17 cellular contexts compared by ENCODE assay signal in the genomic region with DNA sequence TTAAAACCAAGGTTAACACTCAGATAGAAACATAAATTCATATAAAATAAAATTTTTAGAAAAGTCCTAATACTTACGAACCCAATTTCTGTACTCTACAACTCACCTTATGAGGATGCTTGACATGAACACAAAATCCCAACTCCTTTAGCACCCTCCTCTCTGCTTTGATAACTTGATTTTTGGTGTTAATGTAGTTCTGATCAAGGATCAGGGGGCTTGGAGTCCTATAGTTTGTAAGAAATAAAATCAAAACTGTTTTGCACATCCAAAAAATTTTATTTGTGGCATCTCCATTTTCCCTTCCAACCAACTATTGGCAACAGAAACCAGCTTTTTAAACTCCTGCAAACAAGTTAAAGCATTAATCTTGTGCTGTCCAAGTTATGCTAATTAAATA. TPM values are rescaled to one million over a fixed set of nuclear protein-coding genes. Genes with fewer than 3 reads are reported as not detected.
DNase-seq lines count a peak whose midpoint lies in the region; ATAC-seq, FAIRE-seq and TF ChIP-seq lines count a peak whose summit lies in the region.
"Had no signal": no experiment of that assay in that cellular context is flagged by ENCODE, and none has a peak within 500 bp of the region (broad histone marks: within the 10 kb centered on the region; RNA-seq: fewer than 3 reads in every experiment).

No MANE protein-coding gene starts in this region.

- intact Hi-C loops in K562 (cut with micrococcal nuclease), result no loop called here

- H3K79me2 ChIP-seq in Loucy (ENCODE audit: insufficient read depth, low read length), result peaks cover 82% of the 10 kb centered on the region
- peaks cover 68% of the 10 kb centered on the region for H3K79me2 ChIP-seq in K562 (ENCODE audit: control insufficient read depth, insufficient read depth, low read length)

- no peaks in the 10 kb centered on the region for H3K27me3 Mint-ChIP-seq in activated naive CD4-positive, alpha-beta T cell treated with anti-CD3 and anti-CD28 coated beads, Interleukin-2, amount 50 U/mL, for 24 hours

- no peaks in the 10 kb centered on the region for H3K9me2 ChIP-seq in Loucy (replicated peaks; ENCODE audit: low read depth, low read length)

- no peak for FAIRE-seq in K562 (lab: Jason Lieb, UNC)
- FAIRE-seq: H1 had no signal

- in situ Hi-C loops in K562 (cut with MboI), result no loop called here

- no peak for DNase-seq in activated naive CD4-positive, alpha-beta T cell treated with Interleukin-2 at 50 U/mL for 16 hours
- DNase-seq in K562 (ENCODE audit: extremely low read depth in 1 of 4, low spot score in 3 of 4) (no peak), NCI-H2227 treated with DMSO at 0.1 percent for 48 hours (lab: John Stamatoyannopoulos, UW) (no peak), MV-4-11 (lab: John Stamatoyannopoulos, UW) (no peak)
- no peak for DNase-seq in stimulated activated effector memory CD8-positive, alpha-beta T cell treated with anti-CD3 and anti-CD28 coated beads, Interleukin-12 subunit alpha, Interleukin-12 subunit beta, amount 100 ng/mL, for 72 hours (ENCODE audit: low spot score in 2 of 2)
- DNase-seq: ACHN; CD8-positive, alpha-beta T cell; NCI-H1436 treated with DMSO at 0.1 percent for 48 hours; NCI-H226; NCI-H526; OCI-M1; RPMI8226; SJCRH30 had no signal

- peaks cover 47% of the 10 kb centered on the region for H3K36me3 Mint-ChIP-seq in activated naive CD4-positive, alpha-beta T cell treated with anti-CD3 and anti-CD28 coated beads, Interleukin-2, amount 50 U/mL, for 24 hours
- H3K36me3 Mint-ChIP-seq in stimulated activated effector memory CD8-positive, alpha-beta T cell treated with anti-CD3 and anti-CD28 coated beads, Interleukin-12 subunit alpha, Interleukin-12 subunit beta, amount 100 ng/mL, for 72 hours, result peaks cover 100% of the 10 kb centered on the region

- no peak for TF ChIP-seq CTCF in Loucy (conservative IDR thresholded peaks at IDR 0.05; ENCODE audit: low read length)
- no peak for TF ChIP-seq CTCF in K562 (IDR thresholded peaks at IDR 0.05 in 2 of 3, conservative IDR thresholded peaks at IDR 0.05 in 1 of 3; ENCODE audit: insufficient read depth in 2 of 3, low read depth in 1 of 3, low read length in 3 of 3)

- 100% methylated on average over 1 of the region's 1 CpG for WGBS in K562 (ENCODE audit: insufficient coverage, low coverage, missing lambda C conversion rate)

- H3K9me1 ChIP-seq in K562 (ENCODE audit: control insufficient read depth, insufficient read depth, low read length), result no peaks in the 10 kb centered on the region

- H3K9me3 ChIP-seq in Loucy (ENCODE audit: insufficient read depth, low read depth, low read length) (no peaks in the 10 kb centered on the region), K562 (replicated peaks; ENCODE audit: control insufficient read depth, insufficient read depth, low read depth, low read length) (no peaks in the 10 kb centered on the region)
- H3K9me3 ChIP-seq: SJCRH30 had no signal

- no peak; the same call in 1 of the 2 replicates for TF ChIP-seq POLR2A in K562 (conservative IDR thresholded peaks at IDR 0.05)

- H3K4me3 ChIP-seq in Loucy (ENCODE audit: low read length, poor library complexity, severe bottlenecking) (peak overlapping the region; percentile 98), K562 (no peak overlapping the region)
- H3K4me3 ChIP-seq: SJCRH30 had no signal

- peak overlapping the region; percentile 26 for H3K27ac Mint-ChIP-seq in activated naive CD4-positive, alpha-beta T cell treated with anti-CD3 and anti-CD28 coated beads, Interleukin-2, amount 50 U/mL, for 24 hours
- peak overlapping the region; percentile 69 for H3K27ac Mint-ChIP-seq in stimulated activated effector memory CD8-positive, alpha-beta T cell treated with anti-CD3 and anti-CD28 coated beads, Interleukin-12 subunit alpha, Interleukin-12 subunit beta, amount 100 ng/mL, for 72 hours

- H4K20me1 ChIP-seq in Loucy (ENCODE audit: insufficient read depth, low read length, poor library complexity, severe bottlenecking) (peaks cover 95% of the 10 kb centered on the region), K562 (replicated peaks; ENCODE audit: control insufficient read depth, insufficient read depth, low read length) (peaks cover 19% of the 10 kb centered on the region)

- peaks cover 74% of the 10 kb centered on the region for H3K4me1 Mint-ChIP-seq in activated naive CD4-positive, alpha-beta T cell treated with anti-CD3 and anti-CD28 coated beads, Interleukin-2, amount 50 U/mL, for 24 hours
- H3K4me1 Mint-ChIP-seq in stimulated activated effector memory CD8-positive, alpha-beta T cell treated with anti-CD3 and anti-CD28 coated beads, Interleukin-12 subunit alpha, Interleukin-12 subunit beta, amount 100 ng/mL, for 72 hours, result peaks cover 65% of the 10 kb centered on the region

- H3K36me3 ChIP-seq in Loucy (ENCODE audit: insufficient read depth, low read length), result peaks cover 100% of the 10 kb centered on the region
- H3K36me3 ChIP-seq in K562 (ENCODE audit: control insufficient read depth, insufficient read depth, low read length), result peaks cover 100% of the 10 kb centered on the region

- BruUV-seq in K562 (replicated peaks; lab: Mats Ljungman, UMichigan), result no TSS peak

- H3K9ac ChIP-seq in Loucy (ENCODE audit: low read depth, low read length, poor library complexity, severe bottlenecking) (no peak overlapping the region), K562 (ENCODE audit: insufficient read depth in 1 of 2, low read depth in 2 of 2, low read length in 2 of 2) (no peak overlapping the region)

- TF ChIP-seq RAD21 in K562 (CRISPR knock-in tag; conservative IDR thresholded peaks at IDR 0.05 in 1 of 2, IDR thresholded peaks at IDR 0.05 in 1 of 2), result no peak

- H3K4me3 Mint-ChIP-seq in activated naive CD4-positive, alpha-beta T cell treated with anti-CD3 and anti-CD28 coated beads, Interleukin-2, amount 50 U/mL, for 24 hours, result peak overlapping the region; percentile 73
- no peak overlapping the region for H3K4me3 Mint-ChIP-seq in stimulated activated effector memory CD8-positive, alpha-beta T cell treated with anti-CD3 and anti-CD28 coated beads, Interleukin-12 subunit alpha, Interleukin-12 subunit beta, amount 100 ng/mL, for 72 hours

- H3K27ac ChIP-seq in K562 (ENCODE audit: extremely low read depth, low read depth, low read length), result no peak overlapping the region
- H3K27ac ChIP-seq: SJCRH30 had no signal

- H2AFZ ChIP-seq in Loucy (ENCODE audit: low read length) (no peak overlapping the region), K562 (ENCODE audit: low read depth, low read length) (no peak overlapping the region)

- H3K4me2 ChIP-seq in Loucy (ENCODE audit: low read depth, low read length, poor library complexity, severe bottlenecking) (peak overlapping the region; percentile 94), K562 (ENCODE audit: insufficient read depth, low read length) (no peak overlapping the region)

- CTCF ChIA-PET in K562 (lab: Yijun Ruan, JAX; ENCODE audit: low intra/inter-chr PET ratio), result no interaction called here

- H3K9me3 Mint-ChIP-seq in activated naive CD4-positive, alpha-beta T cell treated with anti-CD3 and anti-CD28 coated beads, Interleukin-2, amount 50 U/mL, for 24 hours, result no peaks in the 10 kb centered on the region
- no peaks in the 10 kb centered on the region for H3K9me3 Mint-ChIP-seq in stimulated activated effector memory CD8-positive, alpha-beta T cell treated with anti-CD3 and anti-CD28 coated beads, Interleukin-12 subunit alpha, Interleukin-12 subunit beta, amount 100 ng/mL, for 72 hours
- H3K9me3 Mint-ChIP-seq: CD8-positive, alpha-beta T cell had no signal

- H3K4me1 ChIP-seq in Loucy (ENCODE audit: insufficient read depth, low read length, poor library complexity, severe bottlenecking) (peaks cover 52% of the 10 kb centered on the region), K562 (replicated peaks in 1 of 2; ENCODE audit: control insufficient read depth in 2 of 2, insufficient read depth in 2 of 2, low read length in 2 of 2) (peaks cover 0 to 12% of the 10 kb centered on the region in 2 experiments; a peak in 3 of 5 replicates)

- POLR2A ChIA-PET in K562 (lab: Yijun Ruan, JAX), result no interaction called here

- ATAC-seq in K562 (no peak), GM21360 (IDR thresholded peaks at IDR 0.05; ENCODE audit: unreplicated experiment) (no peak)
- no peak for ATAC-seq in stimulated activated effector memory CD8-positive, alpha-beta T cell treated with anti-CD3 and anti-CD28 coated beads, Interleukin-12 subunit alpha, Interleukin-12 subunit beta, amount 100 ng/mL, for 72 hours
- ATAC-seq: CD8-positive, alpha-beta T cell had no signal

- H3K27me3 ChIP-seq in Loucy (ENCODE audit: insufficient read depth, low read length, poor library complexity, severe bottlenecking) (no peaks in the 10 kb centered on the region), K562 (ENCODE audit: control insufficient read depth in 2 of 2, insufficient read depth in 2 of 2, low read length in 2 of 2) (no peaks in the 10 kb centered on the region)
- H3K27me3 ChIP-seq: SJCRH30 had no signal

- H3F3A ChIP-seq in Loucy (ENCODE audit: low read depth), result no peaks in the 10 kb centered on the region

- no peak for TF ChIP-seq EP300 in K562 (IDR thresholded peaks at IDR 0.05; ENCODE audit: low read length)

TF ChIP-seq in K562, 482 proteins besides CTCF, POLR2A, EP300 and RAD21:
- TF ChIP-seq POLR2B (IDR thresholded peaks at IDR 0.05; ENCODE audit: low read depth, partially characterized antibody), result peak; percentile 3
- 0 out of 2 replicates have a peak, but pooled peaks have one; percentile 13 for TF ChIP-seq POLR2AphosphoS5 (IDR thresholded peaks at IDR 0.05; ENCODE audit: control insufficient read depth, insufficient read depth, low read depth, low read length)
- TF ChIP-seq HDAC2 (IDR thresholded peaks at IDR 0.05), result no peak
TF ChIP-seq in K562: peak in this region for 2.

RNA-seq across cellular contexts. Expression of gene CCNL1, which starts 7.0 kb away (rescaled TPM):
- 412 and 933 TPM in 2 replicates for total RNA-seq in K562 (2011; cell fraction: chromatin; rRNA removed; ENCODE audit: low replicate concordance)
- total RNA-seq in K562 (2011; cell fraction: nucleolus; rRNA removed), result 305 and 368 TPM in 2 replicates
- 399 and 401 TPM in 2 replicates for total RNA-seq in K562 (2011; cell fraction: nucleoplasm; rRNA removed)
- total RNA-seq in K562 (2014; rRNA removed) (132 and 172 TPM in 2 replicates), K562 (2014; rRNA removed; fragmentation: Illumina TruSeq; extraction: Trizol) (124 and 133 TPM in 2 replicates), K562 (2015; rRNA removed; fragmentation: Illumina TruSeq; extraction: Trizol) (153 and 161 TPM in 2 replicates), K562 (2021) (112 and 126 TPM in 2 replicates)
- polyA plus RNA-seq in K562 (2011; rRNA removed) (186 and 201 TPM in 2 replicates), K562 (2014; fragmentation: Illumina TruSeq; extraction: Trizol) (77.7 and 107 TPM in 2 replicates), K562 (2014; fragmentation: Nextera tagmentation; extraction: Ambion mirVana) (10 to 100 TPM; 16.1 to 32.4 TPM), K562 (2014; rRNA removed) (134 and 154 TPM in 2 replicates)
- polyA plus RNA-seq in K562 (2011; cell fraction: cytosol; rRNA removed), result 57.8 and 58.8 TPM in 2 replicates
- 1,501 and 1,632 TPM in 2 replicates for polyA plus RNA-seq in K562 (2011; cell fraction: nucleus; rRNA removed)
- 70.5 and 112 TPM in 2 replicates for polyA plus RNA-seq in K562 (2012)
- 210 and 248 TPM in 2 replicates for polyA minus RNA-seq in K562 (2011; rRNA and poly(A)+ RNA removed)
- polyA minus RNA-seq in K562 (2011; cell fraction: cytosol; rRNA and poly(A)+ RNA removed), result 78.9 and 112 TPM in 2 replicates
- 962 and 1,250 TPM in 2 replicates for polyA minus RNA-seq in K562 (2011; cell fraction: nucleus; rRNA and poly(A)+ RNA removed)
